26 cellular contexts compared by ENCODE assay signal in the genomic region with DNA sequence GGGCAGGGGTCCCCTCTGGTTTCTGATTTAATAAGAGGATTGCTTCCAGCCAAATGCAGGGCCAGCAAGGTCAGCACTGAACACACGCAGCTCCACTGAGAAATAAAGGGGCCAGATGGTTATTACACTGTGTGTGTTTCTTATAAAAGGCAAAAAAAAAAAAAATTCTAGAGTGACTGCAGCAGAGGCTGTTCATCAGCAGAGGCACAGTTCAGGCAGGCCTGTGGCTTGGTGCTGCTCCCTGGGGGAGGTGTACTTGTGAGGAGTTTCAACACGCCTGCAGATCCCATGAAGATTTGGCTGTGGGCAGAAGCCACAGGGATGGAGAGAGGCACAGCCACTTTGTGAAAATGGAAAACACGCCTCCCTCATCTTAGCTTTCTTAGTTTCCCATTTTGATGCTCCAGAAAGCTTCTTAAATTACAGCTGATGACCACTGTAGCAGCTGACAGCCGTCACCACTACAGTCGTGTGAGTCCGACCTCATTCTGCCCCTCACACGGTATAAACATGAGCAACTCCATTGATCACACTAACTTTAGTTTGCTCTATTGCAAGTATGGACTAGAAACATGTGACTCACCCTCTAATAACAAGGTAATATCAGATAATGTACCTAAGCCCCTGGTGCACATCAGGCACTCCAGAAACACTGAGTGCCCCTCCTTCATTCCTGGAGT.
DNase-seq lines count a peak whose midpoint lies in the region; ATAC-seq and TF ChIP-seq lines count a peak whose summit lies in the region.
"Had no signal": no experiment of that assay in that cellular context is flagged by ENCODE, and none has a peak within 500 bp of the region (broad histone marks: within the 10 kb centered on the region; RNA-seq: fewer than 3 reads in every experiment).

No MANE protein-coding gene starts in this region.

- ATAC-seq in GM21360 (IDR thresholded peaks at IDR 0.05; ENCODE audit: unreplicated experiment), result no peak
- ATAC-seq: natural killer cell; stimulated activated naive CD8-positive, alpha-beta T cell treated with anti-CD3 and anti-CD28 coated beads, Interleukin-15, Interleukin-2, amounts not matched to agents 100 U/mL and 50 U/mL, for 24 hours had no signal

- TF ChIP-seq EP300 in esophagus muscularis mucosa (IDR thresholded peaks at IDR 0.05), result no peak

- H3K4me3 ChIP-seq in esophagus muscularis mucosa (no peak overlapping the region), PC-9 (no peak overlapping the region)
- H3K4me3 ChIP-seq: BLaER1 treated with 17β-estradiol and CSF1 and Interleukin-3, amounts not matched to agents 10 nM and 100 nM; heart right ventricle; lower lobe of right lung; mucosa of descending colon; Peyer's patch had no signal

- no peaks in the 10 kb centered on the region for H3F3A ChIP-seq in PC-9 (ENCODE audit: insufficient read depth, low read depth)

- intact Hi-C loops in esophagus muscularis mucosa (cut with DNase I) (no loop called here), PC-9 (cut with micrococcal nuclease; ENCODE audit: unreplicated experiment) (no loop called here)

- H4K20me1 ChIP-seq in PC-9 (ENCODE audit: insufficient read depth), result no peaks in the 10 kb centered on the region
- H4K20me1 ChIP-seq: BLaER1 treated with 17β-estradiol and CSF1 and Interleukin-3, amounts not matched to agents 10 nM and 100 nM had no signal

- no peak overlapping the region for H3K27ac ChIP-seq in RWPE1
- H3K27ac ChIP-seq in esophagus muscularis mucosa (replicated peaks in 1 of 4), result no peak overlapping the region
- no peak overlapping the region for H3K27ac ChIP-seq in PC-9
- H3K27ac ChIP-seq: BLaER1 treated with 17β-estradiol and CSF1 and Interleukin-3, amounts not matched to agents 10 nM and 100 nM; heart right ventricle; lower lobe of right lung; Peyer's patch had no signal

- H3K27me3 ChIP-seq in esophagus muscularis mucosa (peaks cover 0 to 4% (median 0%) of the 10 kb centered on the region in 4 donors), PC-9 (ENCODE audit: insufficient read depth, low read depth) (no peaks in the 10 kb centered on the region)
- H3K27me3 ChIP-seq: BLaER1 treated with 17β-estradiol and CSF1 and Interleukin-3, amounts not matched to agents 10 nM and 100 nM; heart right ventricle; Peyer's patch had no signal

- H2AFZ ChIP-seq in PC-9, result no peak overlapping the region

- POLR2A ChIA-PET in RWPE1 (lab: Yijun Ruan, JAX; ENCODE audit: low non-redundant PET), result no interaction called here
- POLR2A ChIA-PET in PC-9 (lab: Charles Lee; ENCODE audit: unreplicated experiment), result no interaction called here

- peak; percentile 43 for DNase-seq in NCI-H1694 (lab: John Stamatoyannopoulos, UW)
- peak; percentile 15 for DNase-seq in RWPE1 (ENCODE audit: low spot score)
- peak; percentile 74 for DNase-seq in esophagus muscularis mucosa (ENCODE audit: extremely low spot score)
- peak; percentile 40 for DNase-seq in retina
- no peak for DNase-seq in NCI-H69 (lab: John Stamatoyannopoulos, UW)
- no peak for DNase-seq in PC-9
- no peak for DNase-seq in COR-L47 (lab: John Stamatoyannopoulos, UW)
- DNase-seq: activated CD4-positive, alpha-beta T cell treated with anti-CD3 and anti-CD28 coated beads, Interleukin-2, amount 50 U/mL, for 1 hour; activated gamma-delta T cell; activated T-cell treated with anti-CD3 and anti-CD28 coated beads, Interleukin-2, amount 50 U/mL, for 1 hour; central memory CD4-positive, alpha-beta T cell; cortex of kidney; effector memory CD4-positive, alpha-beta T cell; foreskin melanocyte; heart right ventricle; lower lobe of right lung; natural killer cell; NCI-H1930; NCI-H345; NCI-H774; Peyer's patch; stimulated activated CD4-positive, alpha-beta T cell treated with anti-CD3 and anti-CD28 coated beads, Interleukin-1b, Interleukin-23, amount 100 ng/mL, for 48 hours; stimulated activated naive CD8-positive, alpha-beta T cell treated with anti-CD3 and anti-CD28 coated beads, Interleukin-15, Interleukin-2, amounts not matched to agents 100 U/mL and 50 U/mL, for 24 hours had no signal

- 82% methylated on average over 7 of the region's 7 CpGs for WGBS in esophagus muscularis mucosa

- CTCF ChIA-PET in RWPE1 (lab: Yijun Ruan, JAX) (no interaction called here), PC-9 (lab: Charles Lee) (no interaction called here)

- TF ChIP-seq CTCF in RWPE1 (conservative IDR thresholded peaks at IDR 0.05; ENCODE audit: low read depth) (no peak), esophagus muscularis mucosa (IDR thresholded peaks at IDR 0.05) (no peak), PC-9 (conservative IDR thresholded peaks at IDR 0.05) (no peak)

- no peak overlapping the region for H3K4me2 ChIP-seq in PC-9
- H3K4me2 ChIP-seq: BLaER1 treated with 17β-estradiol and CSF1 and Interleukin-3, amounts not matched to agents 10 nM and 100 nM had no signal

- no peaks in the 10 kb centered on the region for H3K9me2 ChIP-seq in PC-9 (ENCODE audit: insufficient read depth)

- no TSS peak for BruUV-seq in PC-9 (replicated peaks; lab: Mats Ljungman, UMichigan)

- H3K36me3 ChIP-seq in esophagus muscularis mucosa, result no peaks in the 10 kb centered on the region
- H3K36me3 ChIP-seq in PC-9 (ENCODE audit: low read depth), result no peaks in the 10 kb centered on the region
- H3K36me3 ChIP-seq: BLaER1 treated with 17β-estradiol and CSF1 and Interleukin-3, amounts not matched to agents 10 nM and 100 nM; heart right ventricle; lower lobe of right lung; Peyer's patch had no signal

- H3K4me1 ChIP-seq in esophagus muscularis mucosa (no peaks in the 10 kb centered on the region), PC-9 (replicated peaks; ENCODE audit: insufficient read depth) (no peaks in the 10 kb centered on the region)
- H3K4me1 ChIP-seq: heart right ventricle, lower lobe of right lung, Peyer's patch had no signal

- H3K79me2 ChIP-seq in PC-9 (ENCODE audit: low read depth), result no peaks in the 10 kb centered on the region

- TF ChIP-seq POLR2A in esophagus muscularis mucosa (IDR thresholded peaks at IDR 0.05; ENCODE audit: low read depth), result no peak

- H3K9me3 ChIP-seq in esophagus muscularis mucosa, result peaks cover 0 to 4% (median 0%) of the 10 kb centered on the region in 4 donors
- H3K9me3 ChIP-seq in PC-9 (ENCODE audit: insufficient read depth, low read depth), result no peaks in the 10 kb centered on the region
- H3K9me3 ChIP-seq: lower lobe of right lung, mucosa of descending colon, Peyer's patch had no signal

Comparison
In these comparisons a context has a peak if more than half of its experiments do, and no peak if none do; other contexts are left out.
1. DNase-seq: peak in NCI-H1694 (single experiment), RWPE1 (single experiment), esophagus muscularis mucosa (single experiment) and retina (single experiment); none in NCI-H69 (single experiment), PC-9 (0 of 2) and COR-L47 (single experiment).